ENCODE assay signal across 10 cellular contexts in genomic region chr1:87227651-87228050, GRCh38.
"Had no signal": no experiment of that assay in that cellular context is flagged by ENCODE, and none has a peak within 500 bp of the region (broad histone marks: within the 10 kb centered on the region; RNA-seq: fewer than 3 reads in every experiment).

No MANE protein-coding gene starts in this region.

- H3K4me1 ChIP-seq: HAP-1 had no signal

- FAIRE-seq: H54 had no signal

- ATAC-seq: GM23338, HCT116 had no signal

- H2AFZ ChIP-seq: GM23248, GM23338 had no signal

- H3K4me3 Mint-ChIP-seq: GM23338, H9, HFFc6 had no signal

- H3K4me2 ChIP-seq: GM23338 had no signal

- H3K9me3 ChIP-seq: HAP-1 had no signal

- H3K9ac ChIP-seq: GM23248 had no signal

- H3K27ac Mint-ChIP-seq: GM23338, H9 had no signal

- H3K9me3 Mint-ChIP-seq: GM23338, HFFc6 had no signal

- H3K36me3 ChIP-seq: HAP-1 had no signal

- DNase-seq: GM23248, GOT3, H7, H9, HCEC 1CT, HFFc6 had no signal

- H3K4me3 ChIP-seq: GM23248, GM23338, HAP-1 had no signal
